13 cellular contexts compared by ENCODE assay signal in the genomic region with DNA sequence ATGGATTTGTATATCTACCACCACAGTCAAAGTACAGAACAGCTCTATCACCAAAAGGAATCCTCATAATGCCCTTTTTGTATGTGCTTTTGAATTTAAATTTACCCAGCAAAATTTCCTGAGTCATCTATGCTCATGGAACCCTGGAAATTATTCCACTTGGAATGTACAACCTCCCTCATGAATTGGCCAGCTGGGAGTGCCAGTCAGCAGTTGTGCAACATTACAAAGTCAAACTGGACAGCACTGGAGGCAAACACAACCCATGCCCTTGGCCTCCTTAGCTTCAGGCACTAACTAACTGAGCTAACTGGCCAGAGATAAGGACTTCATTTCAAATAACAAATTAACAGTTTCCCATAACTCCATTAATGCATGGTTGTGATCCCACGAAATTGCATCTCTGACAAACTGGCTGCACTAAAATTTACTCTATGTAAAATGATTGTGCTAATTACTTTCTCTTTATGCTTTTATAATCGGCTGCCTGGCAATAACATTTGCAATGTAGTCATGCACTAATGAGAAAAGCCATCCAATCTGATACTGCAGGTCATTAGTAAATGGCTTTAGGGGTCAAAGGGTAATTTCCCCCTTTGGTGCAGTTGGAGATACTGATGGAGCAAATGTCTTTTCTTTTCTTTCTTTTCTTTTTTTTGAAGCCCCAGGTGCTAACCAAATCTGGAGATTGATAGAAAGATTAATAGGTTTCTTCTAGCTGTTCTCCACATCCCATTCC.
"Had no signal": no experiment of that assay in that cellular context is flagged by ENCODE, and none has a peak within 500 bp of the region (broad histone marks: within the 10 kb centered on the region; RNA-seq: fewer than 3 reads in every experiment).

No MANE protein-coding gene starts in this region.

- DNase-seq: activated CD4-positive, alpha-beta T cell treated with anti-CD3 and anti-CD28 coated beads, Interleukin-2, amount 10 ng/mL, durations not matched to agents 7 days and 5 days; activated CD4-positive, CD25-positive, alpha-beta regulatory T cell; activated CD8-positive, alpha-beta memory T cell treated with anti-CD3 and anti-CD28 coated beads for 24 hours; activated naive CD4-positive, alpha-beta T cell treated with Interleukin-2 at 50 U/mL for 16 hours; activated naive CD8-positive, alpha-beta T cell treated with anti-CD3 and anti-CD28 coated beads, Interleukin-2, amount 50 U/mL, for 24 hours; heart right ventricle; kidney glomerular epithelial cell; T-helper 2 cell; thyroid gland had no signal

- H3K4me2 ChIP-seq: smooth muscle cell had no signal

- H3K27ac ChIP-seq: cardiac muscle cell, heart right ventricle, thyroid gland, vagina had no signal

- ATAC-seq: activated naive CD8-positive, alpha-beta T cell treated with anti-CD3 and anti-CD28 coated beads, Interleukin-2, amount 50 U/mL, for 24 hours; stimulated activated effector memory CD8-positive, alpha-beta T cell treated with anti-CD3 and anti-CD28 coated beads, Interleukin-12 subunit alpha, Interleukin-12 subunit beta, amount 100 ng/mL, for 72 hours had no signal

- H3K4me3 ChIP-seq: cardiac muscle cell, heart right ventricle, smooth muscle cell, thyroid gland, vagina had no signal

- H3K27me3 ChIP-seq: cardiac muscle cell, heart right ventricle, thyroid gland, vagina had no signal

- H3K36me3 ChIP-seq: cardiac muscle cell, heart right ventricle, thyroid gland, vagina had no signal

- H3K9me3 ChIP-seq: thyroid gland, vagina had no signal

- H3K4me1 ChIP-seq: heart right ventricle, thyroid gland, vagina had no signal
